28 cellular contexts compared by ENCODE assay signal in genomic region chr16:72214821-72215220, GRCh38. TPM values are rescaled to one million over a fixed set of nuclear protein-coding genes. Genes with fewer than 3 reads are reported as not detected.
"Had no signal": no experiment of that assay in that cellular context is flagged by ENCODE, and none has a peak within 500 bp of the region (broad histone marks: within the 10 kb centered on the region; RNA-seq: fewer than 3 reads in every experiment).

No MANE protein-coding gene starts in this region.

- H3K27ac Mint-ChIP-seq: stimulated activated effector memory CD8-positive, alpha-beta T cell treated with anti-CD3 and anti-CD28 coated beads, Interleukin-12 subunit alpha, Interleukin-12 subunit beta, amount 100 ng/mL, for 72 hours; stimulated activated memory B cell treated with anti-CD40 and anti-IgM and Interleukin-4, amounts not matched to agents 10 μg/mL and 1 μg/mL and 100 μg/mL, for 72 hours; stimulated activated naive B cell treated with anti-CD40 and anti-IgM and Interleukin-4, amounts not matched to agents 10 μg/mL and 1 μg/mL and 100 μg/mL, for 72 hours; stimulated activated naive CD8-positive, alpha-beta T cell treated with anti-CD3 and anti-CD28 coated beads, Interleukin-15, amount 100 ng/mL, for 72 hours; stimulated activated naive CD8-positive, alpha-beta T cell treated with anti-CD3 and anti-CD28 coated beads, Interleukin-15, Interleukin-2, amounts not matched to agents 100 ng/mL and 50 ng/mL, for 24 hours; type B pancreatic cell had no signal

- H3K9me3 Mint-ChIP-seq: type B pancreatic cell had no signal

- H3K27me3 ChIP-seq: stomach, suprapubic skin, testis, thyroid gland, tibial artery, tibial nerve, transverse colon, upper lobe of left lung, upper lobe of right lung, uterus, vagina had no signal

- H3K4me3 Mint-ChIP-seq: stimulated activated effector memory CD8-positive, alpha-beta T cell treated with anti-CD3 and anti-CD28 coated beads, Interleukin-12 subunit alpha, Interleukin-12 subunit beta, amount 100 ng/mL, for 72 hours; stimulated activated memory B cell treated with anti-CD40 and anti-IgM and Interleukin-4, amounts not matched to agents 10 μg/mL and 1 μg/mL and 100 μg/mL, for 72 hours; stimulated activated naive B cell treated with anti-CD40 and anti-IgM and Interleukin-4, amounts not matched to agents 10 μg/mL and 1 μg/mL and 100 μg/mL, for 72 hours; stimulated activated naive CD8-positive, alpha-beta T cell treated with anti-CD3 and anti-CD28 coated beads, Interleukin-15, amount 100 ng/mL, for 72 hours; stimulated activated naive CD8-positive, alpha-beta T cell treated with anti-CD3 and anti-CD28 coated beads, Interleukin-15, Interleukin-2, amounts not matched to agents 100 ng/mL and 50 ng/mL, for 24 hours; type B pancreatic cell had no signal

- H3K36me3 ChIP-seq: stomach, suprapubic skin, thoracic aorta, thyroid gland, tibial artery, tibial nerve, transverse colon, upper lobe of left lung, upper lobe of right lung, uterus, vagina had no signal

- FAIRE-seq: urothelium cell line had no signal

- ATAC-seq: stimulated activated effector memory CD8-positive, alpha-beta T cell treated with anti-CD3 and anti-CD28 coated beads, Interleukin-12 subunit alpha, Interleukin-12 subunit beta, amount 100 ng/mL, for 72 hours; stimulated activated memory B cell treated with anti-CD40 and anti-IgM and Interleukin-4, amounts not matched to agents 10 μg/mL and 1 μg/mL and 100 μg/mL, for 72 hours; stimulated activated naive B cell treated with anti-CD40 and anti-IgM and Interleukin-4, amounts not matched to agents 10 μg/mL and 1 μg/mL and 100 μg/mL, for 72 hours; stimulated activated naive CD8-positive, alpha-beta T cell treated with anti-CD3 and anti-CD28 coated beads, Interleukin-15, amount 100 ng/mL, for 72 hours; stimulated activated naive CD8-positive, alpha-beta T cell treated with anti-CD3 and anti-CD28 coated beads, Interleukin-15, Interleukin-2, amounts not matched to agents 100 U/mL and 50 U/mL, for 24 hours; upper lobe of right lung had no signal

- H3K36me3 Mint-ChIP-seq: stimulated activated effector memory CD8-positive, alpha-beta T cell treated with anti-CD3 and anti-CD28 coated beads, Interleukin-12 subunit alpha, Interleukin-12 subunit beta, amount 100 ng/mL, for 72 hours; type B pancreatic cell had no signal

- H3K27ac ChIP-seq: stomach, suprapubic skin, testis, thoracic aorta, thyroid gland, tibial artery, tibial nerve, transverse colon, upper lobe of left lung, upper lobe of right lung, uterus, vagina had no signal

- H3K27me3 Mint-ChIP-seq: stimulated activated memory B cell treated with anti-CD40 and anti-IgM and Interleukin-4, amounts not matched to agents 10 μg/mL and 1 μg/mL and 100 μg/mL, for 72 hours; stimulated activated naive B cell treated with anti-CD40 and anti-IgM and Interleukin-4, amounts not matched to agents 10 μg/mL and 1 μg/mL and 100 μg/mL, for 72 hours; stimulated activated naive CD8-positive, alpha-beta T cell treated with anti-CD3 and anti-CD28 coated beads, Interleukin-15, amount 100 ng/mL, for 72 hours; stimulated activated naive CD8-positive, alpha-beta T cell treated with anti-CD3 and anti-CD28 coated beads, Interleukin-15, Interleukin-2, amounts not matched to agents 100 ng/mL and 50 ng/mL, for 24 hours; type B pancreatic cell had no signal

- H3K4me3 ChIP-seq: stomach, suprapubic skin, testis, thoracic aorta, thyroid gland, tibial artery, tibial nerve, transverse colon, upper lobe of left lung, upper lobe of right lung, uterus, vagina had no signal

- DNase-seq: stimulated activated CD4-positive, alpha-beta T cell treated with anti-CD3 and anti-CD28 coated beads, Interleukin-2, amount 100 ng/mL, for 48 hours; stimulated activated CD4-positive, alpha-beta T cell treated with anti-CD3 and anti-CD28 coated beads, Interleukin-4, amount 100 ng/mL, for 1 hour; stimulated activated CD4-positive, alpha-beta T cell treated with anti-CD3 and anti-CD28 coated beads, Interleukin-4, amount 100 ng/mL, for 24 hours; stimulated activated CD4-positive, alpha-beta T cell treated with anti-CD3 and anti-CD28 coated beads, Interleukin-4, amount 100 ng/mL, for 4 hours; stimulated activated CD8-positive, alpha-beta memory T cell treated with anti-CD3 and anti-CD28 coated beads, Interleukin-4, amount 100 ng/mL, for 48 hours; stimulated activated naive B cell treated with anti-CD40 and anti-IgM and Interleukin-4, amounts not matched to agents 10 μg/mL and 1 μg/mL and 100 μg/mL, for 72 hours; stimulated activated naive CD4-positive, alpha-beta T cell; stimulated activated naive CD4-positive, alpha-beta T cell treated with Interleukin-2 at 50 U/mL for 16 hours; stimulated activated naive CD8-positive, alpha-beta T cell treated with anti-CD3 and anti-CD28 coated beads, Interleukin-15, amount 100 ng/mL, for 72 hours; stimulated activated naive CD8-positive, alpha-beta T cell treated with anti-CD3 and anti-CD28 coated beads, Interleukin-15, Interleukin-2, amounts not matched to agents 100 U/mL and 50 U/mL, for 24 hours; stomach; testis; thyroid gland; tibial artery; transverse colon; trophoblast cell; upper lobe of left lung; upper lobe of right lung; uterus had no signal

- H3K4me1 ChIP-seq: stomach, suprapubic skin, testis, thyroid gland, tibial artery, tibial nerve, transverse colon, upper lobe of left lung, upper lobe of right lung, uterus, vagina had no signal

- H3K9me3 ChIP-seq: suprapubic skin, testis, thoracic aorta, thyroid gland, tibial artery, transverse colon, upper lobe of left lung, upper lobe of right lung, uterus, vagina had no signal

- H3K4me1 Mint-ChIP-seq: stimulated activated effector memory CD8-positive, alpha-beta T cell treated with anti-CD3 and anti-CD28 coated beads, Interleukin-12 subunit alpha, Interleukin-12 subunit beta, amount 100 ng/mL, for 72 hours; stimulated activated memory B cell treated with anti-CD40 and anti-IgM and Interleukin-4, amounts not matched to agents 10 μg/mL and 1 μg/mL and 100 μg/mL, for 72 hours; stimulated activated naive B cell treated with anti-CD40 and anti-IgM and Interleukin-4, amounts not matched to agents 10 μg/mL and 1 μg/mL and 100 μg/mL, for 72 hours; stimulated activated naive CD8-positive, alpha-beta T cell treated with anti-CD3 and anti-CD28 coated beads, Interleukin-15, amount 100 ng/mL, for 72 hours had no signal

RNA-seq across cellular contexts. Expression of gene PMFBP1, which starts 42.9 kb away (rescaled TPM):
- total RNA-seq: vagina had no signal
